ENCODE assay signal across 8 cellular contexts in the genomic region with DNA sequence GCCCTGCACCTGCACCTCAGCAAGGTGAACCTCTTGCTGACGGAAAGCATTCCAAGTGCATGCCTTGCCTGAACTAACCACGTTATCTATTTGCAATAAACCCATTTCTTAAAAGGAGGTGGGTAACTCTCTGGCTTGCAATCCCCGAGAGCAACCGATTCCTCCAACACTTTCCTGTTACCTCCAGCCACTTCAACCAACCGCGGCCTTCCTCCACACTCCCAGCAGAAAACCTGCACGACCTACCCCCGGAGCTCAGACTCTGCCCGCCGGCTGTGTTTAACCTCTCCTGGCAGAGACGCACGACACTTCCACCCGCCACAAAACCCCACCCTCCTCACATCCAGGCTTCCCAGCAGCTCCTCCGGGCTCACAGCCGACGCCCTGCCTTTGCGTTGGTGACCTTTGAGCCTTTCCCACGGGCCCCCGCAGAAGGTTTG. TPM values are rescaled to one million over a fixed set of nuclear protein-coding genes. Genes with fewer than 3 reads are reported as not detected.
DNase-seq lines count a peak whose midpoint lies in the region; TF ChIP-seq lines count a peak whose summit lies in the region.

No MANE protein-coding gene starts in this region.

- H3K27me3 Mint-ChIP-seq in dendritic cell treated with granulocyte-macrophage colony-stimulating factor and Interleukin-4, amounts not matched to agents 40 ng/mL and 50 ng/mL, for 4 days = no peaks in the 10 kb centered on the region
- peaks cover 26% of the 10 kb centered on the region for H3K27me3 Mint-ChIP-seq in nephron progenitor cell (ENCODE audit: low read depth, poor library complexity)

- H3K9me3 ChIP-seq in MG63 = no peaks in the 10 kb centered on the region

- H3K4me1 Mint-ChIP-seq in dendritic cell treated with granulocyte-macrophage colony-stimulating factor and Interleukin-4, amounts not matched to agents 40 ng/mL and 50 ng/mL, for 4 days (ENCODE audit: low read depth) = peaks cover 52% of the 10 kb centered on the region
- H3K4me1 Mint-ChIP-seq in nephron progenitor cell = peaks cover 23% of the 10 kb centered on the region

- DNase-seq in COLO668 (lab: John Stamatoyannopoulos, UW; ENCODE audit: unreplicated experiment) = peak; percentile 73
- peak; percentile 44 for DNase-seq in MG63
- no peak for DNase-seq in nephron progenitor cell
- DNase-seq in SW 1271 (lab: John Stamatoyannopoulos, UW) = no peak
- no peak for DNase-seq in erythroblast (lab: John Stamatoyannopoulos, UW)
- DNase-seq in stimulated activated CD8-positive, alpha-beta memory T cell treated with anti-CD3 and anti-CD28 coated beads, Interleukin-4, amount 100 ng/mL, for 48 hours = no peak
- no peak for DNase-seq in GF-D8 (lab: John Stamatoyannopoulos, UW)

- no peak for TF ChIP-seq POLR2A in erythroblast (IDR thresholded peaks at IDR 0.05; ENCODE audit: low read length)

- H3K4me3 ChIP-seq in MG63 = peak overlapping the region; percentile 63

- peaks cover 93% of the 10 kb centered on the region for H3K36me3 Mint-ChIP-seq in dendritic cell treated with granulocyte-macrophage colony-stimulating factor and Interleukin-4, amounts not matched to agents 40 ng/mL and 50 ng/mL, for 4 days (ENCODE audit: low read depth)
- peaks cover 15% of the 10 kb centered on the region for H3K36me3 Mint-ChIP-seq in nephron progenitor cell (ENCODE audit: low read depth)

- H3K4me3 Mint-ChIP-seq in dendritic cell treated with granulocyte-macrophage colony-stimulating factor and Interleukin-4, amounts not matched to agents 40 ng/mL and 50 ng/mL, for 4 days = peak overlapping the region; percentile 97
- peak overlapping the region; percentile 92 for H3K4me3 Mint-ChIP-seq in nephron progenitor cell

- intact Hi-C loops in dendritic cell treated with granulocyte-macrophage colony-stimulating factor and Interleukin-4, amounts not matched to agents 40 ng/mL and 50 ng/mL, for 4 days (cut with micrococcal nuclease) = loop anchor here (1.0 to 5.0 kb wide), 2 partner anchors 38 to 98 kb away; partner anchors contain the start of gene SYCE3

- no peak for TF ChIP-seq CTCF in nephron progenitor cell (IDR thresholded peaks at IDR 0.05)

- H3K36me3 ChIP-seq in MG63 = peaks cover 26% of the 10 kb centered on the region

- H3K9me3 Mint-ChIP-seq in dendritic cell treated with granulocyte-macrophage colony-stimulating factor and Interleukin-4, amounts not matched to agents 40 ng/mL and 50 ng/mL, for 4 days = no peaks in the 10 kb centered on the region
- H3K9me3 Mint-ChIP-seq in nephron progenitor cell = no peaks in the 10 kb centered on the region

- H3K27ac Mint-ChIP-seq in dendritic cell treated with granulocyte-macrophage colony-stimulating factor and Interleukin-4, amounts not matched to agents 40 ng/mL and 50 ng/mL, for 4 days = peak overlapping the region; percentile 95
- H3K27ac Mint-ChIP-seq in nephron progenitor cell = peak overlapping the region; percentile 90

- no peaks in the 10 kb centered on the region for H3K27me3 ChIP-seq in MG63

RNA-seq across cellular contexts. Expression of gene SCO2, which starts 0.7 kb away (rescaled TPM):
- total RNA-seq in MG63 (2014; rRNA removed; shearing (Covaris generic); ENCODE audit: low replicate concordance) = 1.2 and 3.2 TPM in 2 replicates

RNA-seq across cellular contexts. Expression of gene TYMP, which starts 5.1 kb away (rescaled TPM):
- total RNA-seq in MG63 (2014; rRNA removed; shearing (Covaris generic); ENCODE audit: low replicate concordance) = 22.1 and 22.2 TPM in 2 replicates

RNA-seq across cellular contexts. Expression of gene NCAPH2, which starts 16.7 kb away (rescaled TPM):
- 68.0 and 102 TPM in 2 replicates for total RNA-seq in MG63 (2014; rRNA removed; shearing (Covaris generic); ENCODE audit: low replicate concordance)

RNA-seq across cellular contexts. Expression of gene LMF2, which starts 17.2 kb away (rescaled TPM):
- 23.0 and 30.3 TPM in 2 replicates for total RNA-seq in MG63 (2014; rRNA removed; shearing (Covaris generic); ENCODE audit: low replicate concordance)

RNA-seq across cellular contexts. Expression of gene KLHDC7B, which starts 21.0 kb away (rescaled TPM):
- total RNA-seq in MG63 (2014; rRNA removed; shearing (Covaris generic); ENCODE audit: low replicate concordance) = not detected in 2 replicates

Comparison
In these comparisons a context has a peak if more than half of its experiments do, and no peak if none do; other contexts are left out.
1. DNase-seq: peak in COLO668 (single experiment) and MG63 (single experiment); none in nephron progenitor cell (single experiment), SW 1271 (0 of 2), erythroblast (0 of 2), stimulated activated CD8-positive, alpha-beta memory T cell treated with anti-CD3 and anti-CD28 coated beads, Interleukin-4, amount 100 ng/mL, for 48 hours (single experiment) and GF-D8 (single experiment).